In the genomic region with DNA sequence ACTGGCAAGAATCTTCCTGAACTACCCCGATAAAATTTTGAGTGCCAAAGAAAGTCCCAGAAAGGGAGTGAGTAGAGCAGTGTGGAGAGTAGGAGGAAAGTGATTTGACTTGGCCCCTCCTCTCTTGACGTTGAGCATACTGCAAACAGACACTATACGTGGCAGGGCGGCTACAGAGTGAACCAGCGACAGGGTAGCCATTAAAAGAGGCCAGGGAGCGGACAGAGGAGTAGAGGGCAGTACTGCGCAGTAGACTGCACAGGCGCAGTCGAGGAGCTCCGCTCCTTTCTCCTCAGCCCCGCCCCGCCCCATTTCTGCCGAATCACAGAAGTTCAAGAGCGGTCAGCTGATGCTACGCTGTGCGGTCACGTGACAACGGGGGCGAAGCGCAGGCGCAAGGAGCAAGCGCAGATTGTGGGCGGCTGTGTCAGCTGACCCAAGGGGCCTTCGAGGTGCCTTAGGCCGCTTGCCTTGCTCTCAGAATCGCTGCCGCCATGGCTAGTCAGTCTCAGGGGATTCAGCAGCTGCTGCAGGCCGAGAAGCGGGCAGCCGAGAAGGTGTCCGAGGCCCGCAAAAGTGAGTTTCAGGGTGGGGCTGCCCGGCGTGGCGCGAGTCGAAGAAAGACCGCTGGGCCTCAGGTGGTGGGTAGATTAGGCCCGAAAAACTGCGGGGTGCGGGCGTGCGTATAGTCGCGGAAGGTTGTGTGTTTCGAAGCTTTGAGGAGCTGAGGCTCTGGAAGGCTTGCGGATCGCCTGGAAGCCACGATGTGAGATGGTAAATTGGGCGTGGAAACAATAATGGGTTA, we compare ENCODE assay signal across 1 cellular context.
TF ChIP-seq lines count a peak whose summit lies in the region.

A gene with protein sequence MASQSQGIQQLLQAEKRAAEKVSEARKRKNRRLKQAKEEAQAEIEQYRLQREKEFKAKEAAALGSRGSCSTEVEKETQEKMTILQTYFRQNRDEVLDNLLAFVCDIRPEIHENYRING (plus strand): TSS at position 425 of the 805 bp plus-strand sequence. CDS start 70 bp downstream, at position 495.

TF ChIP-seq in K562, 482 proteins besides CTCF, POLR2A, EP300 and RAD21 (continued from another document and continues in another):
- TF ChIP-seq, protein P1, sequence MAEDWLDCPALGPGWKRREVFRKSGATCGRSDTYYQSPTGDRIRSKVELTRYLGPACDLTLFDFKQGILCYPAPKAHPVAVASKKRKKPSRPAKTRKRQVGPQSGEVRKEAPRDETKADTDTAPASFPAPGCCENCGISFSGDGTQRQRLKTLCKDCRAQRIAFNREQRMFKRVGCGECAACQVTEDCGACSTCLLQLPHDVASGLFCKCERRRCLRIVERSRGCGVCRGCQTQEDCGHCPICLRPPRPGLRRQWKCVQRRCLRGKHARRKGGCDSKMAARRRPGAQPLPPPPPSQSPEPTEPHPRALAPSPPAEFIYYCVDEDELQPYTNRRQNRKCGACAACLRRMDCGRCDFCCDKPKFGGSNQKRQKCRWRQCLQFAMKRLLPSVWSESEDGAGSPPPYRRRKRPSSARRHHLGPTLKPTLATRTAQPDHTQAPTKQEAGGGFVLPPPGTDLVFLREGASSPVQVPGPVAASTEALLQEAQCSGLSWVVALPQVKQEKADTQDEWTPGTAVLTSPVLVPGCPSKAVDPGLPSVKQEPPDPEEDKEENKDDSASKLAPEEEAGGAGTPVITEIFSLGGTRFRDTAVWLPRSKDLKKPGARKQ (CRISPR knock-in tag; IDR thresholded peaks at IDR 0.05): no peak
- TF ChIP-seq, protein P2, sequence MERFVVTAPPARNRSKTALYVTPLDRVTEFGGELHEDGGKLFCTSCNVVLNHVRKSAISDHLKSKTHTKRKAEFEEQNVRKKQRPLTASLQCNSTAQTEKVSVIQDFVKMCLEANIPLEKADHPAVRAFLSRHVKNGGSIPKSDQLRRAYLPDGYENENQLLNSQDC (CRISPR knock-in tag; IDR thresholded peaks at IDR 0.05): no peak
- TF ChIP-seq SMAD2 (IDR thresholded peaks at IDR 0.05; ENCODE audit: low read depth, low read length) (no peak), PRPF4 (IDR thresholded peaks at IDR 0.05; ENCODE audit: insufficient read depth, low read depth, low read length, poor library complexity, severe bottlenecking) (no peak), EGR1 (conservative IDR thresholded peaks at IDR 0.05) (peak; percentile 98), HNRNPUL1 (IDR thresholded peaks at IDR 0.05; ENCODE audit: low read length) (no peak), CAMTA2 (CRISPR knock-in tag; conservative IDR thresholded peaks at IDR 0.05) (no peak), ZNF324 (CRISPR knock-in tag; IDR thresholded peaks at IDR 0.05) (no peak), NFATC3 (IDR thresholded peaks at IDR 0.05) (no peak), ZNF76 (CRISPR knock-in tag; IDR thresholded peaks at IDR 0.05; ENCODE audit: borderline replicate concordance) (peak; percentile 71; the same call in 1 of the 2 replicates), ZNF57 (CRISPR knock-in tag; IDR thresholded peaks at IDR 0.05) (no peak), ZNF778 (CRISPR knock-in tag; IDR thresholded peaks at IDR 0.05) (no peak), PURB (CRISPR knock-in tag; IDR thresholded peaks at IDR 0.05; ENCODE audit: low read depth) (no peak), SMAD4 (CRISPR knock-in tag; conservative IDR thresholded peaks at IDR 0.05) (peak; percentile 38; the same call in 1 of the 2 replicates), ZNF263 (CRISPR knock-in tag; IDR thresholded peaks at IDR 0.05; ENCODE audit: borderline replicate concordance) (peak; percentile 25; the same call in 1 of the 2 replicates), MXI1 (IDR thresholded peaks at IDR 0.05; ENCODE audit: low read depth, low read length) (no peak), SRSF7 (optimal IDR thresholded peaks at IDR 0.05; ENCODE audit: low read depth, low read length) (no peak), ESRRA (IDR thresholded peaks at IDR 0.05; ENCODE audit: borderline replicate concordance, low read depth) (no peak; the same call in 1 of the 2 replicates), POLR2H (tag; IDR thresholded peaks at IDR 0.05; ENCODE audit: low read depth) (peak; percentile 91), HIVEP1 (CRISPR knock-in tag; IDR thresholded peaks at IDR 0.05) (0 out of 2 replicates have a peak, but pooled peaks have one; percentile 26), HLTF (IDR thresholded peaks at IDR 0.05) (no peak), ILF3 (IDR thresholded peaks at IDR 0.05; ENCODE audit: borderline replicate concordance) (peak; percentile 55; the same call in 1 of the 2 replicates), ZNF589 (CRISPR knock-in tag; IDR thresholded peaks at IDR 0.05; ENCODE audit: low read depth) (peak; percentile 86; the same call in 1 of the 2 replicates), SAFB2 (IDR thresholded peaks at IDR 0.05; ENCODE audit: borderline replicate concordance, low read depth, low read length, severe bottlenecking) (no peak), NELFE (IDR thresholded peaks at IDR 0.05; ENCODE audit: insufficient read depth, insufficient read length) (no peak), TBP (optimal IDR thresholded peaks at IDR 0.05; ENCODE audit: low read depth, low read length) (peak; percentile 81), PML (IDR thresholded peaks at IDR 0.05; ENCODE audit: low read length) (peak; percentile 85; the same call in 1 of the 2 replicates), PHB (CRISPR knock-in tag; IDR thresholded peaks at IDR 0.05) (no peak), TGIF2 (CRISPR knock-in tag; IDR thresholded peaks at IDR 0.05) (no peak), JUND (IDR thresholded peaks at IDR 0.05; ENCODE audit: borderline replicate concordance, low read depth, low read length) (peak; percentile 12), JUND (tag; IDR thresholded peaks at IDR 0.05; ENCODE audit: borderline replicate concordance, low read depth, low read length) (no peak), RNF2 (IDR thresholded peaks at IDR 0.05) (peak; percentile 46; the same call in 1 of the 2 replicates), SAP30 (IDR thresholded peaks at IDR 0.05; ENCODE audit: borderline replicate concordance, insufficient read depth, low read depth, low read length, poor library complexity, severe bottlenecking) (peak; percentile 42), ETS2 (tag; IDR thresholded peaks at IDR 0.05; ENCODE audit: borderline replicate concordance, poor library complexity, severe bottlenecking) (no peak), STAT5A (IDR thresholded peaks at IDR 0.05; ENCODE audit: borderline replicate concordance, low read length) (no peak), ARNT (IDR thresholded peaks at IDR 0.05) (no peak; a peak in 1 of 4 replicates), MEF2D (tag; conservative IDR thresholded peaks at IDR 0.05; ENCODE audit: low read depth) (no peak), ZNF253 (CRISPR knock-in tag; conservative IDR thresholded peaks at IDR 0.05) (no peak), HMGN3 (IDR thresholded peaks at IDR 0.05; ENCODE audit: borderline replicate concordance, extremely low read depth, insufficient read length, low read depth, low read length) (no peak), EZH2 (IDR thresholded peaks at IDR 0.05; ENCODE audit: borderline replicate concordance, low read depth, low read length) (no peak), CBX5 (IDR thresholded peaks at IDR 0.05; ENCODE audit: borderline replicate concordance, low read depth) (no peak), SIN3B (IDR thresholded peaks at IDR 0.05; ENCODE audit: low read depth) (peak; percentile 94), COPS2 (conservative IDR thresholded peaks at IDR 0.05) (no peak), POLR2AphosphoS2 (IDR thresholded peaks at IDR 0.05; ENCODE audit: low read length) (peak; percentile 91; the same call in 1 of the 2 replicates), CSDE1 (IDR thresholded peaks at IDR 0.05) (no peak), NUFIP1 (IDR thresholded peaks at IDR 0.05; ENCODE audit: partially characterized antibody) (no peak), NEUROD1 (IDR thresholded peaks at IDR 0.05; ENCODE audit: borderline replicate concordance, low read depth, low read length, partially characterized antibody) (peak; percentile 48), ZNF695 (CRISPR knock-in tag; IDR thresholded peaks at IDR 0.05) (peak; percentile 29; the same call in 1 of the 2 replicates), ZFP36 (IDR thresholded peaks at IDR 0.05; ENCODE audit: low read depth, low read length, partially characterized antibody) (no peak), IFI16 (CRISPR knock-in tag; IDR thresholded peaks at IDR 0.05) (no peak), TARDBP (IDR thresholded peaks at IDR 0.05) (no peak)
- TF ChIP-seq, protein P3, sequence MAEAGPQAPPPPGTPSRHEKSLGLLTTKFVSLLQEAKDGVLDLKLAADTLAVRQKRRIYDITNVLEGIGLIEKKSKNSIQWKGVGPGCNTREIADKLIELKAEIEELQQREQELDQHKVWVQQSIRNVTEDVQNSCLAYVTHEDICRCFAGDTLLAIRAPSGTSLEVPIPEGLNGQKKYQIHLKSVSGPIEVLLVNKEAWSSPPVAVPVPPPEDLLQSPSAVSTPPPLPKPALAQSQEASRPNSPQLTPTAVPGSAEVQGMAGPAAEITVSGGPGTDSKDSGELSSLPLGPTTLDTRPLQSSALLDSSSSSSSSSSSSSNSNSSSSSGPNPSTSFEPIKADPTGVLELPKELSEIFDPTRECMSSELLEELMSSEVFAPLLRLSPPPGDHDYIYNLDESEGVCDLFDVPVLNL (CRISPR knock-in tag; IDR thresholded peaks at IDR 0.05; ENCODE audit: low read depth): peak; percentile 79; the same call in 1 of the 2 replicates
- TF ChIP-seq, protein P4, sequence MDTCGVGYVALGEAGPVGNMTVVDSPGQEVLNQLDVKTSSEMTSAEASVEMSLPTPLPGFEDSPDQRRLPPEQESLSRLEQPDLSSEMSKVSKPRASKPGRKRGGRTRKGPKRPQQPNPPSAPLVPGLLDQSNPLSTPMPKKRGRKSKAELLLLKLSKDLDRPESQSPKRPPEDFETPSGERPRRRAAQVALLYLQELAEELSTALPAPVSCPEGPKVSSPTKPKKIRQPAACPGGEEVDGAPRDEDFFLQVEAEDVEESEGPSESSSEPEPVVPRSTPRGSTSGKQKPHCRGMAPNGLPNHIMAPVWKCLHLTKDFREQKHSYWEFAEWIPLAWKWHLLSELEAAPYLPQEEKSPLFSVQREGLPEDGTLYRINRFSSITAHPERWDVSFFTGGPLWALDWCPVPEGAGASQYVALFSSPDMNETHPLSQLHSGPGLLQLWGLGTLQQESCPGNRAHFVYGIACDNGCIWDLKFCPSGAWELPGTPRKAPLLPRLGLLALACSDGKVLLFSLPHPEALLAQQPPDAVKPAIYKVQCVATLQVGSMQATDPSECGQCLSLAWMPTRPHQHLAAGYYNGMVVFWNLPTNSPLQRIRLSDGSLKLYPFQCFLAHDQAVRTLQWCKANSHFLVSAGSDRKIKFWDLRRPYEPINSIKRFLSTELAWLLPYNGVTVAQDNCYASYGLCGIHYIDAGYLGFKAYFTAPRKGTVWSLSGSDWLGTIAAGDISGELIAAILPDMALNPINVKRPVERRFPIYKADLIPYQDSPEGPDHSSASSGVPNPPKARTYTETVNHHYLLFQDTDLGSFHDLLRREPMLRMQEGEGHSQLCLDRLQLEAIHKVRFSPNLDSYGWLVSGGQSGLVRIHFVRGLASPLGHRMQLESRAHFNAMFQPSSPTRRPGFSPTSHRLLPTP (IDR thresholded peaks at IDR 0.05; ENCODE audit: borderline replicate concordance, extremely low read depth, insufficient read length): no peak
- TF ChIP-seq, protein P5, sequence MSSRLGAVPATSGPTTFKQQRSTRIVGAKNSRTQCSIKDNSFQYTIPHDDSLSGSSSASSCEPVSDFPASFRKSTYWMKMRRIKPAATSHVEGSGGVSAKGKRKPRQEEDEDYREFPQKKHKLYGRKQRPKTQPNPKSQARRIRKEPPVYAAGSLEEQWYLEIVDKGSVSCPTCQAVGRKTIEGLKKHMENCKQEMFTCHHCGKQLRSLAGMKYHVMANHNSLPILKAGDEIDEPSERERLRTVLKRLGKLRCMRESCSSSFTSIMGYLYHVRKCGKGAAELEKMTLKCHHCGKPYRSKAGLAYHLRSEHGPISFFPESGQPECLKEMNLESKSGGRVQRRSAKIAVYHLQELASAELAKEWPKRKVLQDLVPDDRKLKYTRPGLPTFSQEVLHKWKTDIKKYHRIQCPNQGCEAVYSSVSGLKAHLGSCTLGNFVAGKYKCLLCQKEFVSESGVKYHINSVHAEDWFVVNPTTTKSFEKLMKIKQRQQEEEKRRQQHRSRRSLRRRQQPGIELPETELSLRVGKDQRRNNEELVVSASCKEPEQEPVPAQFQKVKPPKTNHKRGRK (tag; IDR thresholded peaks at IDR 0.05): no peak
- TF ChIP-seq, protein P6, sequence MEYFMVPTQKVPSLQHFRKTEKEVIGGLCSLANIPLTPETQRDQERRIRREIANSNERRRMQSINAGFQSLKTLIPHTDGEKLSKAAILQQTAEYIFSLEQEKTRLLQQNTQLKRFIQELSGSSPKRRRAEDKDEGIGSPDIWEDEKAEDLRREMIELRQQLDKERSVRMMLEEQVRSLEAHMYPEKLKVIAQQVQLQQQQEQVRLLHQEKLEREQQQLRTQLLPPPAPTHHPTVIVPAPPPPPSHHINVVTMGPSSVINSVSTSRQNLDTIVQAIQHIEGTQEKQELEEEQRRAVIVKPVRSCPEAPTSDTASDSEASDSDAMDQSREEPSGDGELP (CRISPR knock-in tag; IDR thresholded peaks at IDR 0.05; ENCODE audit: borderline replicate concordance): peak; percentile 100
- TF ChIP-seq, protein P7, sequence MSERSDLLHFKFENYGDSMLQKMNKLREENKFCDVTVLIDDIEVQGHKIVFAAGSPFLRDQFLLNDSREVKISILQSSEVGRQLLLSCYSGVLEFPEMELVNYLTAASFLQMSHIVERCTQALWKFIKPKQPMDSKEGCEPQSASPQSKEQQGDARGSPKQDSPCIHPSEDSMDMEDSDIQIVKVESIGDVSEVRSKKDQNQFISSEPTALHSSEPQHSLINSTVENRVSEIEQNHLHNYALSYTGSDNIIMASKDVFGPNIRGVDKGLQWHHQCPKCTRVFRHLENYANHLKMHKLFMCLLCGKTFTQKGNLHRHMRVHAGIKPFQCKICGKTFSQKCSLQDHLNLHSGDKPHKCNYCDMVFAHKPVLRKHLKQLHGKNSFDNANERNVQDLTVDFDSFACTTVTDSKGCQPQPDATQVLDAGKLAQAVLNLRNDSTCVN (CRISPR knock-in tag; IDR thresholded peaks at IDR 0.05): no peak
- TF ChIP-seq, protein P8, sequence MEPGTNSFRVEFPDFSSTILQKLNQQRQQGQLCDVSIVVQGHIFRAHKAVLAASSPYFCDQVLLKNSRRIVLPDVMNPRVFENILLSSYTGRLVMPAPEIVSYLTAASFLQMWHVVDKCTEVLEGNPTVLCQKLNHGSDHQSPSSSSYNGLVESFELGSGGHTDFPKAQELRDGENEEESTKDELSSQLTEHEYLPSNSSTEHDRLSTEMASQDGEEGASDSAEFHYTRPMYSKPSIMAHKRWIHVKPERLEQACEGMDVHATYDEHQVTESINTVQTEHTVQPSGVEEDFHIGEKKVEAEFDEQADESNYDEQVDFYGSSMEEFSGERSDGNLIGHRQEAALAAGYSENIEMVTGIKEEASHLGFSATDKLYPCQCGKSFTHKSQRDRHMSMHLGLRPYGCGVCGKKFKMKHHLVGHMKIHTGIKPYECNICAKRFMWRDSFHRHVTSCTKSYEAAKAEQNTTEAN (CRISPR knock-in tag; IDR thresholded peaks at IDR 0.05): no peak
- TF ChIP-seq, protein P9, sequence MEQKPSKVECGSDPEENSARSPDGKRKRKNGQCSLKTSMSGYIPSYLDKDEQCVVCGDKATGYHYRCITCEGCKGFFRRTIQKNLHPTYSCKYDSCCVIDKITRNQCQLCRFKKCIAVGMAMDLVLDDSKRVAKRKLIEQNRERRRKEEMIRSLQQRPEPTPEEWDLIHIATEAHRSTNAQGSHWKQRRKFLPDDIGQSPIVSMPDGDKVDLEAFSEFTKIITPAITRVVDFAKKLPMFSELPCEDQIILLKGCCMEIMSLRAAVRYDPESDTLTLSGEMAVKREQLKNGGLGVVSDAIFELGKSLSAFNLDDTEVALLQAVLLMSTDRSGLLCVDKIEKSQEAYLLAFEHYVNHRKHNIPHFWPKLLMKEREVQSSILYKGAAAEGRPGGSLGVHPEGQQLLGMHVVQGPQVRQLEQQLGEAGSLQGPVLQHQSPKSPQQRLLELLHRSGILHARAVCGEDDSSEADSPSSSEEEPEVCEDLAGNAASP (IDR thresholded peaks at IDR 0.05): no peak
